In the genomic region with DNA sequence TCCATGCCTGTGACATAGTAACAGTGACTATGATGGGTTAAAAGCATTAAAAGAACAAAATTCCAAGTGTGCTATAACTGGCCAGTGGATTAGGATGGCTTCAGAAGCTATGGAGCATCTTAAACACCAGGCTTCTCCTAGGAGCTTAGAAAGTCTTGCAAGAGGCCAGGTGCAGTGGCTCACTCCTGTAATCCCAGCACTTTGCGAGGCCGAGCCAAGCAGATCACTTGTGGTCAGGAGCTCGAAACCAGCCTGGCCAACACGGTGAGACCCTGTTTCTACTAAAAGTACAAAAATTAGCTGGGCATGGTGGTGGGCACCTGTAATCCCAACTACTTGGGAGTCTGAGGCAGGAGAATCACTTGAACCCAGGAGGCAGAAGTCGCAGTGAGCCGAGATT, we compare ENCODE assay signal across 12 cellular contexts. TPM values are rescaled to one million over a fixed set of nuclear protein-coding genes. Genes with fewer than 3 reads are reported as not detected.
DNase-seq lines count a peak whose midpoint lies in the region; TF ChIP-seq lines count a peak whose summit lies in the region.
"Not testable (repeated sequence)": the region's sequence is repeated elsewhere in the genome, so short reads cannot be mapped to it uniquely, and the experiment has no call there.
"Had no signal": no experiment of that assay in that cellular context is flagged by ENCODE, and none has a peak within 500 bp of the region (broad histone marks: within the 10 kb centered on the region; RNA-seq: fewer than 3 reads in every experiment).

No MANE protein-coding gene starts in this region.

- not testable (repeated sequence) for H3K27ac ChIP-seq in WERI-Rb-1
- H3K27ac ChIP-seq in cardiac muscle cell (peak overlapping the region; percentile 24), mesodermal cell (ENCODE audit: low read depth, low read length, severe bottlenecking) (peak overlapping the region; percentile 37)

- not testable (repeated sequence) for H3K9me3 Mint-ChIP-seq in type B pancreatic cell

- 78% methylated on average over 5 to 6 of the region's 6 CpGs for WGBS in mesodermal cell (ENCODE audit: insufficient coverage in 2 of 2), 2 experiments

- H3K9me3 ChIP-seq in WERI-Rb-1 (ENCODE audit: severe bottlenecking); cardiac muscle cell (ENCODE audit: low read depth); mesodermal cell (ENCODE audit: control insufficient read depth, low read length): not testable (repeated sequence)

- not testable (repeated sequence) for TF ChIP-seq CTCF in WERI-Rb-1 (IDR thresholded peaks at IDR 0.05; ENCODE audit: low read depth, low read length); cardiac muscle cell (IDR thresholded peaks at IDR 0.05; ENCODE audit: low read depth, low read length); type B pancreatic cell (conservative IDR thresholded peaks at IDR 0.05)

- not testable (repeated sequence) for H3K4me3 ChIP-seq in WERI-Rb-1 (ENCODE audit: low read depth, low read length); cardiac muscle cell; mesodermal cell (ENCODE audit: extremely low read depth, insufficient read depth, low read length, poor library complexity, severe bottlenecking)

- H3K4me1 ChIP-seq in cardiac muscle cell (ENCODE audit: low read depth); mesodermal cell (ENCODE audit: control insufficient read depth, insufficient read depth, low read length, poor library complexity, severe bottlenecking): not testable (repeated sequence)

- not testable (repeated sequence) for H3K4me3 Mint-ChIP-seq in type B pancreatic cell

- H3K27me3 Mint-ChIP-seq in type B pancreatic cell = not testable (repeated sequence)

- peak; percentile 74 for DNase-seq in WERI-Rb-1
- DNase-seq in activated CD8-positive, alpha-beta memory T cell treated with anti-CD3 and anti-CD28 coated beads, Interleukin-2, amount 50 U/mL, for 48 hours = peak; percentile 35
- not testable (repeated sequence) for DNase-seq in cardiac muscle cell (ENCODE audit: low read depth in 1 of 2, low spot score in 1 of 2)
- peak; percentile 40 for DNase-seq in type B pancreatic cell (ENCODE audit: extremely low spot score, unreplicated experiment)

- peaks cover 10% of the 10 kb centered on the region for H3K36me3 Mint-ChIP-seq in type B pancreatic cell

- not testable (repeated sequence) for H3K27ac Mint-ChIP-seq in type B pancreatic cell

- H3K4me1 Mint-ChIP-seq in type B pancreatic cell (ENCODE audit: unreplicated experiment) = not testable (repeated sequence)

- not testable (repeated sequence) for H3K27me3 ChIP-seq in WERI-Rb-1 (ENCODE audit: insufficient read depth, low read depth, severe bottlenecking); cardiac muscle cell

- H3K36me3 ChIP-seq in WERI-Rb-1 (peaks cover 34% of the 10 kb centered on the region), cardiac muscle cell (peaks cover 25% of the 10 kb centered on the region), mesodermal cell (ENCODE audit: control insufficient read depth, insufficient read depth, low read length) (peaks cover 43% of the 10 kb centered on the region)

RNA-seq across cellular contexts. Expression of gene SYT2, which starts 12.8 kb away (rescaled TPM):
- total RNA-seq in cardiac muscle cell (0.03 TPM in 1 of 2 replicates, not detected in the other), type B pancreatic cell (ENCODE audit: low replicate concordance) (4.9 and 11.9 TPM in 2 replicates)
- polyA plus RNA-seq in cardiac muscle cell = 0.46 and 0.68 TPM in 2 replicates
- 0.52 TPM for polyA plus RNA-seq in mesodermal cell (2013, experiment 1 of 2)
- polyA plus RNA-seq in mesodermal cell (2013, experiment 2 of 2) = 0.35 TPM
- total RNA-seq: CD4-positive, alpha-beta memory T cell; CD4-positive, CD25-positive, alpha-beta regulatory T cell; CD8-positive, alpha-beta memory T cell; Daoy; G401; GM12878 had no signal
- polyA plus RNA-seq: CD14-positive monocyte; CD8-positive, alpha-beta memory T cell; GM12878 had no signal
